11 cellular contexts compared by ENCODE assay signal in the genomic region with DNA sequence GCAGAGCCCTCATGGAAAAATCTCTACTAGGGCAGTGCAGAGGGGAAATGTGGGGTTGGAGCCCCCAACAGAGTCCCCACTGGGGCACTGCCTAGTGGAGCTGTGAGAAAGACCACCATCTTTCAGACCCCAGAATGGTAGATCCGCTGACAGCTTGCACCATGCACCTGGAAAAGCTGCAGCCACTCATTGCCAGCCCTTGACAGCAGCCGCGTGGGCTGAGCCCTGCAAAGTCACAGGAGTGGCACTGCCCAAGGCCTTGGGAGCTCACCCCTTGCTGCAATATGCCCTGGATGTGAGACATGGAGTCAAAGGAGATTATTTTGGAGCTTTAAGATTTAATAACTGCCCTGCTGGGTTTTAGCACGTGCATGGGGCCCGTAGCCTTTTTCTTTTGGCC. TPM values are rescaled to one million over a fixed set of nuclear protein-coding genes. Genes with fewer than 3 reads are reported as not detected.
A peak's percentile ranks its signal among the peaks of the same experiment; 100 is the strongest.
DNase-seq lines count a peak whose midpoint lies in the region; ATAC-seq and TF ChIP-seq lines count a peak whose summit lies in the region.
"Not testable (repeated sequence)": the region's sequence is repeated elsewhere in the genome, so short reads cannot be mapped to it uniquely, and the experiment has no call there.
"Had no signal": no experiment of that assay in that cellular context is flagged by ENCODE, and none has a peak within 500 bp of the region (broad histone marks: within the 10 kb centered on the region; RNA-seq: fewer than 3 reads in every experiment).

No MANE protein-coding gene starts in this region.

- not testable (repeated sequence) for H4K8ac ChIP-seq in trophoblast cell (ENCODE audit: low read depth, low read length)

- H2AFZ ChIP-seq in GM23338; trophoblast cell (ENCODE audit: insufficient read depth, low read length, poor library complexity): not testable (repeated sequence)

- H3K4me2 ChIP-seq in GM23338, result peak overlapping the region; percentile 44; the same call in 1 of the 2 replicates
- not testable (repeated sequence) for H3K4me2 ChIP-seq in trophoblast cell (ENCODE audit: low read length)

- not testable (repeated sequence) for H3K14ac ChIP-seq in trophoblast cell (ENCODE audit: low read length)

- not testable (repeated sequence) for H4K12ac ChIP-seq in trophoblast cell (ENCODE audit: low read depth, low read length)

- peaks cover 19% of the 10 kb centered on the region for H3K9me3 Mint-ChIP-seq in GM23338

- intact Hi-C loops in Right ventricle myocardium inferior (cut with DNase I); left ventricle myocardium superior (cut with micrococcal nuclease): not testable (repeated sequence)

- peak overlapping the region; percentile 59 for H3K18ac ChIP-seq in trophoblast cell (ENCODE audit: low read length)

- H3K27me3 Mint-ChIP-seq in GM23338 (ENCODE audit: insufficient read depth, low read depth, poor library complexity); T-helper 17 cell: not testable (repeated sequence)

- H3K36me3 Mint-ChIP-seq in GM23338 (ENCODE audit: low read depth), result peaks cover 37% of the 10 kb centered on the region
- peaks cover 10% of the 10 kb centered on the region for H3K36me3 Mint-ChIP-seq in T-helper 17 cell (ENCODE audit: low read depth)

- H3K4me3 Mint-ChIP-seq in GM23338, T-helper 17 cell: not testable (repeated sequence)

- not testable (repeated sequence) for H4K91ac ChIP-seq in trophoblast cell (ENCODE audit: low read depth, low read length)

- DNase-seq in GM23338 (ENCODE audit: low spot score); T-helper 17 cell; left ventricle myocardium superior; left lobe of liver (ENCODE audit: low spot score); trophoblast cell: not testable (repeated sequence)
- DNase-seq in Right ventricle myocardium inferior (ENCODE audit: missing footprints), result peak; percentile 64

- H2AK5ac ChIP-seq in trophoblast cell (ENCODE audit: low read length), result not testable (repeated sequence)

- not testable (repeated sequence) for H4K20me1 ChIP-seq in GM23338 (replicated peaks; ENCODE audit: insufficient read depth)

- H3K79me2 ChIP-seq in GM23338 (replicated peaks; ENCODE audit: insufficient read depth), result peaks cover 93% of the 10 kb centered on the region
- H3K79me2 ChIP-seq in trophoblast cell (ENCODE audit: control insufficient read depth, insufficient read depth, low read length, poor library complexity), result not testable (repeated sequence)

- peaks cover 11% of the 10 kb centered on the region for H3K4me1 Mint-ChIP-seq in GM23338
- peaks cover 53% of the 10 kb centered on the region for H3K4me1 Mint-ChIP-seq in T-helper 17 cell

- no CpG with 5 or more reads among the region's 5 CpGs for WGBS in trophoblast cell (ENCODE audit: extremely low coverage, insufficient coverage, insufficient read length)

- not testable (repeated sequence) for H2BK120ac ChIP-seq in trophoblast cell (ENCODE audit: insufficient read depth, low read length, poor library complexity)

- H3K9me3 ChIP-seq in HUES48 (ENCODE audit: control insufficient read depth, insufficient read depth, low read length); T-helper 17 cell (ENCODE audit: control insufficient read depth, low read length, poor library complexity, severe bottlenecking); neutrophil; trophoblast cell (ENCODE audit: insufficient read depth, low read depth, low read length): not testable (repeated sequence)

- not testable (repeated sequence) for ATAC-seq in GM23338, T-helper 17 cell, Right ventricle myocardium inferior
- ATAC-seq in left ventricle myocardium superior (peak; percentile 37), left lobe of liver (peak; percentile 28)

- not testable (repeated sequence) for H3K27ac Mint-ChIP-seq in GM23338
- H3K27ac Mint-ChIP-seq in T-helper 17 cell, result peak overlapping the region; percentile 6

- not testable (repeated sequence) for H2BK5ac ChIP-seq in trophoblast cell (ENCODE audit: low read depth, low read length, poor library complexity)

- not testable (repeated sequence) for H3K4me1 ChIP-seq in GM23338 (ENCODE audit: insufficient read depth); trophoblast cell (ENCODE audit: control insufficient read depth in 1 of 2, insufficient read depth in 2 of 2, low read length in 2 of 2)
- H3K4me1 ChIP-seq in HUES48 (ENCODE audit: control insufficient read depth, insufficient read depth, low read length) (peaks cover 10% of the 10 kb centered on the region; the same call in 1 of the 2 replicates), neutrophil (ENCODE audit: control insufficient read depth in 1 of 2, insufficient read depth in 1 of 2, low read depth in 1 of 2, low read length in 1 of 2) (peaks cover 58 to 75% of the 10 kb centered on the region in 2 experiments)

- H3K9ac ChIP-seq in HUES48 (ENCODE audit: low read depth, low read length); trophoblast cell (ENCODE audit: low read length): not testable (repeated sequence)

- TF ChIP-seq CTCF in GM23338 (conservative IDR thresholded peaks at IDR 0.05; ENCODE audit: low read depth in 2 of 2); neutrophil (IDR thresholded peaks at IDR 0.05): not testable (repeated sequence)

- not testable (repeated sequence) for H3K79me1 ChIP-seq in trophoblast cell (ENCODE audit: low read length)

- H3K4me3 ChIP-seq in GM23338; HUES48 (ENCODE audit: low read depth, low read length); neutrophil (ENCODE audit: low read depth in 1 of 2, low read length in 1 of 2); trophoblast cell (ENCODE audit: low read depth, low read length): not testable (repeated sequence)

- H3F3A ChIP-seq in GM23338 (replicated peaks; ENCODE audit: low read depth), result not testable (repeated sequence)

- H3K27me3 ChIP-seq in GM23338 (ENCODE audit: insufficient read depth); HUES48 (ENCODE audit: control insufficient read depth, insufficient read depth, low read length); neutrophil; trophoblast cell (ENCODE audit: insufficient read depth, low read length): not testable (repeated sequence)

- H3K36me3 ChIP-seq in GM23338 (ENCODE audit: insufficient read depth); HUES48 (ENCODE audit: control insufficient read depth, insufficient read depth, low read length); neutrophil; trophoblast cell (ENCODE audit: control insufficient read depth in 1 of 2, insufficient read depth in 2 of 2, low read length in 2 of 2): not testable (repeated sequence)

- not testable (repeated sequence) for H3K23ac ChIP-seq in trophoblast cell (ENCODE audit: low read length)

- not testable (repeated sequence) for H2BK12ac ChIP-seq in trophoblast cell (ENCODE audit: low read length)

- not testable (repeated sequence) for H3K9me2 ChIP-seq in GM23338 (ENCODE audit: insufficient read depth)

- peak overlapping the region; percentile 47 for H3K4ac ChIP-seq in trophoblast cell (ENCODE audit: low read depth, low read length)

- H3K27ac ChIP-seq in GM23338 (ENCODE audit: low read depth); trophoblast cell (ENCODE audit: low read depth, low read length): not testable (repeated sequence)
- H3K27ac ChIP-seq in HUES48 (ENCODE audit: low read depth, low read length), result peak overlapping the region; percentile 44
- H3K27ac ChIP-seq in neutrophil, result peak overlapping the region; percentile 96

RNA-seq across cellular contexts. Expression of gene DNAJC3, which starts 8.0 kb away (rescaled TPM):
- total RNA-seq in GM23338 (2014; rRNA removed; shearing (Covaris generic)), result 27.5 and 28.9 TPM in 2 replicates
- polyA plus RNA-seq in GM23338 (2016; fragmentation: Nextera tagmentation; extraction: Ambion mirVana), result 14.5 and 19.5 TPM in 2 replicates
- total RNA-seq in T-helper 17 cell, result 10 to 100 TPM; 20.8 to 24.5 TPM
- total RNA-seq in Right ventricle myocardium inferior, result 30.0 TPM
- total RNA-seq in left ventricle myocardium superior, result 31.7 TPM
- total RNA-seq in left lobe of liver, result 50.7 TPM
- polyA plus RNA-seq in trophoblast cell (2013), result 103 and 108 TPM in 2 replicates

RNA-seq across cellular contexts. Expression of gene DZIP1, which starts 40.5 kb away (rescaled TPM):
- total RNA-seq in GM23338 (2014; rRNA removed; shearing (Covaris generic)), result 22.6 and 24.2 TPM in 2 replicates
- polyA plus RNA-seq in GM23338 (2016; fragmentation: Nextera tagmentation; extraction: Ambion mirVana), result 10.6 and 11.2 TPM in 2 replicates
- total RNA-seq in T-helper 17 cell (not detected), Right ventricle myocardium inferior (4.7 TPM), left ventricle myocardium superior (4.0 TPM), left lobe of liver (1.2 TPM)
- 19.4 and 20.5 TPM in 2 replicates for polyA plus RNA-seq in trophoblast cell (2013)
- total RNA-seq: CD4-positive, alpha-beta memory T cell; CD4-positive, CD25-positive, alpha-beta regulatory T cell had no signal
- polyA plus RNA-seq: CD14-positive monocyte; CD4-positive, alpha-beta memory T cell; CD4-positive, CD25-positive, alpha-beta regulatory T cell had no signal
